Comparison of ENCODE assay signal across 14 cellular contexts in the genomic region with DNA sequence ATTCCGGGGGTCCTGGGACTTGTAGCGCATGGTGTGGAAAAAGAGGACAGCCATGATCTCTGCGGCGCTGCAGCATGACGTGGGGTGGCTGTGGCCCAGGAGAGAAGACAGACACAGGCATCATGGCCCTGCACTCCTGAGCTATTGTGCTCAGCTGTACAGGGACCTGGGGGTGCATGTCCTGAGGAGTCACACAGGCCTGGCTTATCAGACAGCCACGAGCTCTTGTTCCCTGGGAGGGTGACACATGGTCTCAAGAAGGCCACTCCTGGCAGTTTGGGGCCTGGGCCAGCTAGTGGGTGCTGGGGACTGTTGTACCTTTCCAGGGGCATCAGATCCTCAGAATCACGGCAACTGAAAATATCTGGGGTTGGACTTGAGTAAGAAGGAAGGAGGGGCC. TPM values are rescaled to one million over a fixed set of nuclear protein-coding genes. Genes with fewer than 3 reads are reported as not detected.
DNase-seq lines count a peak whose midpoint lies in the region; ATAC-seq and TF ChIP-seq lines count a peak whose summit lies in the region.
"Had no signal": no experiment of that assay in that cellular context is flagged by ENCODE, and none has a peak within 500 bp of the region (broad histone marks: within the 10 kb centered on the region; RNA-seq: fewer than 3 reads in every experiment).

No MANE protein-coding gene starts in this region.

- H3K36me3 Mint-ChIP-seq in glutamatergic neuron (ENCODE audit: unreplicated experiment) (no peaks in the 10 kb centered on the region), osteocyte (ENCODE audit: unreplicated experiment) (peaks cover 33% of the 10 kb centered on the region)
- H3K36me3 Mint-ChIP-seq in activated naive CD4-positive, alpha-beta T cell treated with anti-CD3 and anti-CD28 coated beads for 36 hours (ENCODE audit: low read depth) = peaks cover 20% of the 10 kb centered on the region

- no peak for TF ChIP-seq CTCF in RWPE2 (IDR thresholded peaks at IDR 0.05; ENCODE audit: poor library complexity, severe bottlenecking)
- no peak for TF ChIP-seq CTCF in glutamatergic neuron (IDR thresholded peaks at IDR 0.05; ENCODE audit: partially characterized antibody, unreplicated experiment)
- no peak for TF ChIP-seq CTCF in osteocyte (IDR thresholded peaks at IDR 0.05)

- H3K4me3 Mint-ChIP-seq in glutamatergic neuron (ENCODE audit: unreplicated experiment) (no peak overlapping the region), osteocyte (ENCODE audit: unreplicated experiment) (no peak overlapping the region)
- H3K4me3 Mint-ChIP-seq in activated naive CD4-positive, alpha-beta T cell treated with anti-CD3 and anti-CD28 coated beads for 36 hours = no peak overlapping the region
- H3K4me3 Mint-ChIP-seq: activated CD4-positive, alpha-beta T cell treated with anti-CD3 and anti-CD28 coated beads, Interleukin-2, amount 10 ng/mL, durations not matched to agents 7 days and 5 days had no signal

- H3K27ac Mint-ChIP-seq in glutamatergic neuron (ENCODE audit: unreplicated experiment) (peak overlapping the region; percentile 55), osteocyte (ENCODE audit: unreplicated experiment) (peak overlapping the region; percentile 84)
- H3K27ac Mint-ChIP-seq in activated naive CD4-positive, alpha-beta T cell treated with anti-CD3 and anti-CD28 coated beads for 36 hours = no peak overlapping the region

- H3K4me3 ChIP-seq in BLaER1 (no peak overlapping the region), RWPE2 (ENCODE audit: severe bottlenecking) (no peak overlapping the region)
- H3K4me3 ChIP-seq: cardiac muscle cell had no signal

- peaks cover 99% of the 10 kb centered on the region for H4K20me1 ChIP-seq in BLaER1

- DNase-seq in RWPE2 (ENCODE audit: low spot score) = no peak
- no peak for DNase-seq in glutamatergic neuron
- no peak for DNase-seq in osteocyte (ENCODE audit: extremely low spot score, unreplicated experiment)
- no peak for DNase-seq in NOMO-1 treated with DMSO at 0.1 percent for 48 hours (lab: John Stamatoyannopoulos, UW; ENCODE audit: unreplicated experiment)
- DNase-seq in activated naive CD4-positive, alpha-beta T cell treated with anti-CD3 and anti-CD28 coated beads for 36 hours = no peak
- DNase-seq in NCI-H2196 (lab: John Stamatoyannopoulos, UW; ENCODE audit: unreplicated experiment) = no peak
- DNase-seq: activated CD4-positive, alpha-beta T cell treated with anti-CD3 and anti-CD28 coated beads, Interleukin-2, amount 10 ng/mL, durations not matched to agents 7 days and 5 days; DMS153; H7; NCI-H187; NCI-H748 treated with DMSO at 0.1 percent for 48 hours had no signal

- peaks cover 18% of the 10 kb centered on the region for H3K4me1 ChIP-seq in BLaER1
- H3K4me1 ChIP-seq in RWPE2 (ENCODE audit: insufficient read depth, poor library complexity, severe bottlenecking) = peaks cover 22% of the 10 kb centered on the region

- H3K27ac ChIP-seq in BLaER1 = peak overlapping the region; percentile 41; the same call in 1 of the 2 replicates
- peak overlapping the region; percentile 27 for H3K27ac ChIP-seq in RWPE2 (ENCODE audit: poor library complexity, severe bottlenecking)
- H3K27ac ChIP-seq: cardiac muscle cell had no signal

- intact Hi-C loops in activated naive CD4-positive, alpha-beta T cell treated with anti-CD3 and anti-CD28 coated beads for 36 hours (cut with micrococcal nuclease) = no loop called here

- H3K4me2 ChIP-seq in BLaER1 = no peak overlapping the region

- H3K27me3 Mint-ChIP-seq in glutamatergic neuron (ENCODE audit: unreplicated experiment) (peaks cover 5% of the 10 kb centered on the region), osteocyte (ENCODE audit: unreplicated experiment) (no peaks in the 10 kb centered on the region)
- H3K27me3 Mint-ChIP-seq in activated naive CD4-positive, alpha-beta T cell treated with anti-CD3 and anti-CD28 coated beads for 36 hours (ENCODE audit: low read depth) = no peaks in the 10 kb centered on the region
- H3K27me3 Mint-ChIP-seq: activated CD4-positive, alpha-beta T cell treated with anti-CD3 and anti-CD28 coated beads, Interleukin-2, amount 10 ng/mL, durations not matched to agents 7 days and 5 days had no signal

- H3K36me3 ChIP-seq in BLaER1 (peaks cover 99% of the 10 kb centered on the region), RWPE2 (ENCODE audit: low read depth) (peaks cover 92% of the 10 kb centered on the region)

- H3K27me3 ChIP-seq in BLaER1 (no peaks in the 10 kb centered on the region), RWPE2 (ENCODE audit: insufficient read depth, poor library complexity, severe bottlenecking) (no peaks in the 10 kb centered on the region)
- H3K27me3 ChIP-seq: cardiac muscle cell had no signal

- H3K9me3 ChIP-seq in BLaER1 (peaks cover 14% of the 10 kb centered on the region), RWPE2 (ENCODE audit: severe bottlenecking) (no peaks in the 10 kb centered on the region)

- CTCF ChIA-PET in activated naive CD4-positive, alpha-beta T cell treated with anti-CD3 and anti-CD28 coated beads for 36 hours (lab: Charles Lee) = no interaction called here

- no peaks in the 10 kb centered on the region for H3K9me3 Mint-ChIP-seq in glutamatergic neuron (ENCODE audit: unreplicated experiment)
- H3K9me3 Mint-ChIP-seq in osteocyte (ENCODE audit: unreplicated experiment) = no peaks in the 10 kb centered on the region
- H3K9me3 Mint-ChIP-seq in activated naive CD4-positive, alpha-beta T cell treated with anti-CD3 and anti-CD28 coated beads for 36 hours = no peaks in the 10 kb centered on the region
- H3K9me3 Mint-ChIP-seq: activated CD4-positive, alpha-beta T cell treated with anti-CD3 and anti-CD28 coated beads, Interleukin-2, amount 10 ng/mL, durations not matched to agents 7 days and 5 days had no signal

- H3K4me1 Mint-ChIP-seq in glutamatergic neuron (ENCODE audit: low read depth, unreplicated experiment) = peaks cover 14% of the 10 kb centered on the region
- H3K4me1 Mint-ChIP-seq in osteocyte (ENCODE audit: unreplicated experiment) = peaks cover 77% of the 10 kb centered on the region
- H3K4me1 Mint-ChIP-seq in activated naive CD4-positive, alpha-beta T cell treated with anti-CD3 and anti-CD28 coated beads for 36 hours (ENCODE audit: low read depth) = peaks cover 12% of the 10 kb centered on the region

- H3K9ac ChIP-seq in BLaER1 = no peak overlapping the region

- no peak for ATAC-seq in RWPE2 (ENCODE audit: low read depth)
- ATAC-seq in SK-N-SH treated with all-trans-retinoic acid at 6 μM for 48 hours = no peak

TF ChIP-seq in SK-N-SH treated with all-trans-retinoic acid at 6 μM for 48 hours, 23 proteins besides CTCF, POLR2A, EP300 and RAD21 (continues in another document):
- TF ChIP-seq TOX (CRISPR knock-in tag; IDR thresholded peaks at IDR 0.05; ENCODE audit: borderline replicate concordance) (no peak), ZC3H10 (CRISPR knock-in tag; IDR thresholded peaks at IDR 0.05) (no peak), CSDC2 (CRISPR knock-in tag; IDR thresholded peaks at IDR 0.05) (no peak), ZFP3 (CRISPR knock-in tag; IDR thresholded peaks at IDR 0.05) (no peak), SNAI2 (CRISPR knock-in tag; IDR thresholded peaks at IDR 0.05) (no peak), ZFP30 (CRISPR knock-in tag; IDR thresholded peaks at IDR 0.05) (no peak), ISL1 (CRISPR knock-in tag; IDR thresholded peaks at IDR 0.05) (no peak), PPARA (CRISPR knock-in tag; IDR thresholded peaks at IDR 0.05; ENCODE audit: borderline replicate concordance) (no peak), ZNF8 (CRISPR knock-in tag; IDR thresholded peaks at IDR 0.05) (no peak), GLIS3 (CRISPR knock-in tag; IDR thresholded peaks at IDR 0.05) (no peak)
- TF ChIP-seq, protein P1, sequence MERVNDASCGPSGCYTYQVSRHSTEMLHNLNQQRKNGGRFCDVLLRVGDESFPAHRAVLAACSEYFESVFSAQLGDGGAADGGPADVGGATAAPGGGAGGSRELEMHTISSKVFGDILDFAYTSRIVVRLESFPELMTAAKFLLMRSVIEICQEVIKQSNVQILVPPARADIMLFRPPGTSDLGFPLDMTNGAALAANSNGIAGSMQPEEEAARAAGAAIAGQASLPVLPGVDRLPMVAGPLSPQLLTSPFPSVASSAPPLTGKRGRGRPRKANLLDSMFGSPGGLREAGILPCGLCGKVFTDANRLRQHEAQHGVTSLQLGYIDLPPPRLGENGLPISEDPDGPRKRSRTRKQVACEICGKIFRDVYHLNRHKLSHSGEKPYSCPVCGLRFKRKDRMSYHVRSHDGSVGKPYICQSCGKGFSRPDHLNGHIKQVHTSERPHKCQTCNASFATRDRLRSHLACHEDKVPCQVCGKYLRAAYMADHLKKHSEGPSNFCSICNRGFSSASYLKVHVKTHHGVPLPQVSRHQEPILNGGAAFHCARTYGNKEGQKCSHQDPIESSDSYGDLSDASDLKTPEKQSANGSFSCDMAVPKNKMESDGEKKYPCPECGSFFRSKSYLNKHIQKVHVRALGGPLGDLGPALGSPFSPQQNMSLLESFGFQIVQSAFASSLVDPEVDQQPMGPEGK (CRISPR knock-in tag; IDR thresholded peaks at IDR 0.05; ENCODE audit: borderline replicate concordance) = no peak
- TF ChIP-seq, protein P2, sequence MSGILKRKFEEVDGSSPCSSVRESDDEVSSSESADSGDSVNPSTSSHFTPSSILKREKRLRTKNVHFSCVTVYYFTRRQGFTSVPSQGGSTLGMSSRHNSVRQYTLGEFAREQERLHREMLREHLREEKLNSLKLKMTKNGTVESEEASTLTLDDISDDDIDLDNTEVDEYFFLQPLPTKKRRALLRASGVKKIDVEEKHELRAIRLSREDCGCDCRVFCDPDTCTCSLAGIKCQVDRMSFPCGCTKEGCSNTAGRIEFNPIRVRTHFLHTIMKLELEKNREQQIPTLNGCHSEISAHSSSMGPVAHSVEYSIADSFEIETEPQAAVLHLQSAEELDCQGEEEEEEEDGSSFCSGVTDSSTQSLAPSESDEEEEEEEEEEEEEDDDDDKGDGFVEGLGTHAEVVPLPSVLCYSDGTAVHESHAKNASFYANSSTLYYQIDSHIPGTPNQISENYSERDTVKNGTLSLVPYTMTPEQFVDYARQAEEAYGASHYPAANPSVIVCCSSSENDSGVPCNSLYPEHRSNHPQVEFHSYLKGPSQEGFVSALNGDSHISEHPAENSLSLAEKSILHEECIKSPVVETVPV (CRISPR knock-in tag; IDR thresholded peaks at IDR 0.05) = no peak
- TF ChIP-seq, protein P3, sequence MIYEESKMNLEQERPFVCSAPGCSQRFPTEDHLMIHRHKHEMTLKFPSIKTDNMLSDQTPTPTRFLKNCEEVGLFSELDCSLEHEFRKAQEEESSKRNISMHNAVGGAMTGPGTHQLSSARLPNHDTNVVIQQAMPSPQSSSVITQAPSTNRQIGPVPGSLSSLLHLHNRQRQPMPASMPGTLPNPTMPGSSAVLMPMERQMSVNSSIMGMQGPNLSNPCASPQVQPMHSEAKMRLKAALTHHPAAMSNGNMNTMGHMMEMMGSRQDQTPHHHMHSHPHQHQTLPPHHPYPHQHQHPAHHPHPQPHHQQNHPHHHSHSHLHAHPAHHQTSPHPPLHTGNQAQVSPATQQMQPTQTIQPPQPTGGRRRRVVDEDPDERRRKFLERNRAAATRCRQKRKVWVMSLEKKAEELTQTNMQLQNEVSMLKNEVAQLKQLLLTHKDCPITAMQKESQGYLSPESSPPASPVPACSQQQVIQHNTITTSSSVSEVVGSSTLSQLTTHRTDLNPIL (CRISPR knock-in tag; IDR thresholded peaks at IDR 0.05; ENCODE audit: low read depth) = no peak

RNA-seq across cellular contexts. Expression of a gene that starts 13.7 kb away (rescaled TPM):
- total RNA-seq in glutamatergic neuron (ENCODE audit: unreplicated experiment) (265 TPM), osteocyte (480 and 494 TPM in 2 replicates)
- 100 to 1,000 TPM; 316 to 322 TPM for total RNA-seq in activated naive CD4-positive, alpha-beta T cell treated with anti-CD3 and anti-CD28 coated beads for 36 hours
